24 cellular contexts compared by ENCODE assay signal in the genomic region with DNA sequence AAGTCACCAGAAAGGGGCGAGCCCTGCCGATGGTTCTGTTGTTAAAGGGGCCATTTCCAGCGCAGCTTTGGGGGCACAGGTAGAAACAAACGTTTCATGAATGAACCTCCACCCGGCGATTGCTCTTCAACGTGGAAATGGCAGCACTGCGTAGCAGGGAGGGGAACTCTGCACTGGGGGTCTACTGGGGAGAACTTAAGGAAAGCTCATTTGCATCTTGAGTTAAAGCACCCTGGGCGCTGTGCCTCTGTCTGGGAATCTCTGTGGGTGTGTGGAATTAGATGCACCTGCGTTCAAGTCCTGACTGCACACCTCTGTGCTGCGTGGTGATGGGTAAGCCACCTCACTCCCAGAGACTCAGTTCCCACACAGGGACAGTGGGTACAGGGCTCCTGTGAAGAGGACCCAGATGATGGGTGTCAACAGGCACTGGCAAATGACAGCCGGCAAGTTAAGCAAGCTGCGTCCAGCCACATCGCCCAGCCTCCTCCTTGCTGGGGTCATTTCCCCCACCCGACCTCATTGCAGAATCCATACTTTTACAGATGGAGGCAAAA.
"Had no signal": no experiment of that assay in that cellular context is flagged by ENCODE, and none has a peak within 500 bp of the region (broad histone marks: within the 10 kb centered on the region; RNA-seq: fewer than 3 reads in every experiment).

No MANE protein-coding gene starts in this region.

- H3K4me3 Mint-ChIP-seq: activated CD4-positive, alpha-beta T cell treated with anti-CD3 and anti-CD28 coated beads, Interleukin-2, amount 10 ng/mL, durations not matched to agents 24 days and 14 days; activated naive CD4-positive, alpha-beta T cell treated with anti-CD3 and anti-CD28 coated beads, Interleukin-2, amount 10 ng/mL, durations not matched to agents 7 days and 5 days; activated naive CD8-positive, alpha-beta T cell treated with anti-CD3 and anti-CD28 coated beads, Interleukin-2, amount 50 U/mL, for 24 hours; activated T-cell treated with anti-CD3 and anti-CD28 coated beads, Interleukin-2, amount 50 U/mL, for 4 hours; immature natural killer cell; naive B cell; neural crest cell; stimulated activated naive CD8-positive, alpha-beta T cell treated with anti-CD3 and anti-CD28 coated beads, Interleukin-15, amount 100 ng/mL, for 72 hours; type B pancreatic cell had no signal

- DNase-seq: activated CD4-positive, alpha-beta T cell treated with anti-CD3 and anti-CD28 coated beads, Interleukin-2, amount 10 ng/mL, durations not matched to agents 24 days and 14 days; activated CD8-positive, alpha-beta memory T cell treated with anti-CD3 and anti-CD28 coated beads, Interleukin-2, amount 50 U/mL, for 4 hours; activated effector memory CD4-positive, alpha-beta T cell treated with Interleukin-2 at 50 U/mL for 16 hours; activated naive CD4-positive, alpha-beta T cell treated with anti-CD3 and anti-CD28 coated beads, Interleukin-2, amount 10 ng/mL, durations not matched to agents 7 days and 5 days; activated naive CD8-positive, alpha-beta T cell treated with anti-CD3 and anti-CD28 coated beads, Interleukin-2, amount 50 U/mL, for 24 hours; activated T-cell treated with anti-CD3 and anti-CD28 coated beads, Interleukin-2, amount 50 U/mL, for 4 hours; cortex of kidney; effector CD4-positive, alpha-beta T cell; heart right ventricle; immature natural killer cell; kidney glomerular epithelial cell; left ventricle myocardium inferior; mucosa of descending colon; naive B cell; stimulated activated CD4-positive, alpha-beta T cell treated with anti-CD3 and anti-CD28 coated beads, Interleukin-4, amount 100 ng/mL, for 1 hour; T1000 had no signal

- H3K4me1 Mint-ChIP-seq: activated CD4-positive, alpha-beta T cell treated with anti-CD3 and anti-CD28 coated beads, Interleukin-2, amount 10 ng/mL, durations not matched to agents 24 days and 14 days; activated naive CD4-positive, alpha-beta T cell treated with anti-CD3 and anti-CD28 coated beads, Interleukin-2, amount 10 ng/mL, durations not matched to agents 7 days and 5 days; activated naive CD8-positive, alpha-beta T cell treated with anti-CD3 and anti-CD28 coated beads, Interleukin-2, amount 50 U/mL, for 24 hours; immature natural killer cell; naive B cell; stimulated activated naive CD8-positive, alpha-beta T cell treated with anti-CD3 and anti-CD28 coated beads, Interleukin-15, amount 100 ng/mL, for 72 hours had no signal

- H3K27me3 ChIP-seq: gastroesophageal sphincter, right atrium auricular region had no signal

- H3K27me3 Mint-ChIP-seq: activated naive CD4-positive, alpha-beta T cell treated with anti-CD3 and anti-CD28 coated beads, Interleukin-2, amount 10 ng/mL, durations not matched to agents 7 days and 5 days; activated naive CD8-positive, alpha-beta T cell treated with anti-CD3 and anti-CD28 coated beads, Interleukin-2, amount 50 U/mL, for 24 hours had no signal

- H3K9me3 ChIP-seq: gastroesophageal sphincter, mucosa of descending colon, prostate gland, right atrium auricular region had no signal

- H3K36me3 ChIP-seq: gastroesophageal sphincter, heart right ventricle, left ventricle myocardium inferior, prostate gland, right atrium auricular region had no signal

- H3K27ac ChIP-seq: gastroesophageal sphincter, heart right ventricle, left ventricle myocardium inferior, right atrium auricular region had no signal

- H3K36me3 Mint-ChIP-seq: activated naive CD4-positive, alpha-beta T cell treated with anti-CD3 and anti-CD28 coated beads, Interleukin-2, amount 10 ng/mL, durations not matched to agents 7 days and 5 days; immature natural killer cell; naive B cell; type B pancreatic cell had no signal

- H3K27ac Mint-ChIP-seq: activated CD4-positive, alpha-beta T cell treated with anti-CD3 and anti-CD28 coated beads, Interleukin-2, amount 10 ng/mL, durations not matched to agents 24 days and 14 days; activated naive CD4-positive, alpha-beta T cell treated with anti-CD3 and anti-CD28 coated beads, Interleukin-2, amount 10 ng/mL, durations not matched to agents 7 days and 5 days; activated naive CD8-positive, alpha-beta T cell treated with anti-CD3 and anti-CD28 coated beads, Interleukin-2, amount 50 U/mL, for 24 hours; immature natural killer cell; naive B cell; stimulated activated naive CD8-positive, alpha-beta T cell treated with anti-CD3 and anti-CD28 coated beads, Interleukin-15, amount 100 ng/mL, for 72 hours; type B pancreatic cell had no signal

- ATAC-seq: activated T-cell treated with anti-CD3 and anti-CD28 coated beads, Interleukin-2, amount 50 U/mL, for 4 hours; esophagus mucosa had no signal

- H3K4me3 ChIP-seq: gastroesophageal sphincter, heart right ventricle, left ventricle myocardium inferior, mucosa of descending colon, prostate gland, right atrium auricular region, skin epidermis had no signal

- H3K4me1 ChIP-seq: prostate gland, right atrium auricular region had no signal

- H3K9me3 Mint-ChIP-seq: activated CD4-positive, alpha-beta T cell treated with anti-CD3 and anti-CD28 coated beads, Interleukin-2, amount 10 ng/mL, durations not matched to agents 24 days and 14 days; activated naive CD4-positive, alpha-beta T cell treated with anti-CD3 and anti-CD28 coated beads, Interleukin-2, amount 10 ng/mL, durations not matched to agents 7 days and 5 days; activated naive CD8-positive, alpha-beta T cell treated with anti-CD3 and anti-CD28 coated beads, Interleukin-2, amount 50 U/mL, for 24 hours; activated T-cell treated with anti-CD3 and anti-CD28 coated beads, Interleukin-2, amount 50 U/mL, for 4 hours; neural crest cell; type B pancreatic cell had no signal
